ENCODE assay signal across 16 cellular contexts in the genomic region with DNA sequence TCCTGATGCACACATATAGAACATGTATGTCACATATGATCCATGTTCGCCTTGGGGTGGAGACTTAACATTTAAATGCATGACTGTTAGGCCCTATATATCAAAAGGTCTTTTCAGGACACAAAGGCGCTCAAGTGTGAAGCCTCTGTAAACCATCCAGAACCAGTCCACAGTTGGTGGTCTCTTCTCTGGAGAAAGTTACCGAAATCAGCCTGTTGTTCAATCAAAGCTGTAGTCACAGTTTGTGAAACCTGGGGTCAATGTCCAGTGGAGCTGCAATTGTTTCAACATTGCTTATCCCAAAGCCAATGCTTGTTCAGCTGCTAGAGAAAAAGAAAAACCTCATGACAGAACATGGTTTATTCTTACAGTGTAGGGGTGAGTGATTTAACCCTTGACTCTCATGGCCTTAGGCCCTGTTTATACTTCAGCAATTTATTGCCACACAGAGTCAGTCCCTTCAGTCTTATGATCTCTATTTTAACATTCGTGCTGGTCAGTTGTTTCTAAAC.
DNase-seq lines count a peak whose midpoint lies in the region; ATAC-seq and TF ChIP-seq lines count a peak whose summit lies in the region.
"Had no signal": no experiment of that assay in that cellular context is flagged by ENCODE, and none has a peak within 500 bp of the region (broad histone marks: within the 10 kb centered on the region; RNA-seq: fewer than 3 reads in every experiment).

No MANE protein-coding gene starts in this region.

- peaks cover 5% of the 10 kb centered on the region for H3K9me3 Mint-ChIP-seq in osteocyte (ENCODE audit: unreplicated experiment)
- H3K9me3 Mint-ChIP-seq: central memory CD8-positive, alpha-beta T cell had no signal

- H3K36me3 Mint-ChIP-seq in osteocyte (ENCODE audit: unreplicated experiment), result no peaks in the 10 kb centered on the region
- H3K36me3 Mint-ChIP-seq: activated naive CD8-positive, alpha-beta T cell had no signal

- H3K36me3 ChIP-seq in BLaER1, result no peaks in the 10 kb centered on the region
- H3K36me3 ChIP-seq: heart right ventricle had no signal

- peak overlapping the region; percentile 96 for H3K27ac ChIP-seq in BLaER1
- H3K27ac ChIP-seq: epithelial cell of prostate, heart right ventricle had no signal

- peak overlapping the region; percentile 76 for H3K27ac Mint-ChIP-seq in osteocyte (ENCODE audit: unreplicated experiment)
- H3K27ac Mint-ChIP-seq: activated naive CD8-positive, alpha-beta T cell had no signal

- no peak overlapping the region for H3K4me3 Mint-ChIP-seq in osteocyte (ENCODE audit: unreplicated experiment)
- H3K4me3 Mint-ChIP-seq: activated naive CD8-positive, alpha-beta T cell; central memory CD8-positive, alpha-beta T cell had no signal

- peak overlapping the region; percentile 81 for H3K9ac ChIP-seq in BLaER1

- peaks cover 58% of the 10 kb centered on the region for H3K4me1 ChIP-seq in BLaER1
- H3K4me1 ChIP-seq: heart right ventricle had no signal

- peaks cover 4% of the 10 kb centered on the region for H3K9me3 ChIP-seq in BLaER1

- H3K4me1 Mint-ChIP-seq in osteocyte (ENCODE audit: unreplicated experiment), result peaks cover 10% of the 10 kb centered on the region
- H3K4me1 Mint-ChIP-seq: central memory CD8-positive, alpha-beta T cell had no signal

- H3K27me3 Mint-ChIP-seq in osteocyte (ENCODE audit: unreplicated experiment), result peaks cover 34% of the 10 kb centered on the region
- H3K27me3 Mint-ChIP-seq: activated naive CD8-positive, alpha-beta T cell had no signal

- peak overlapping the region; percentile 38 for H3K4me3 ChIP-seq in BLaER1
- H3K4me3 ChIP-seq: heart right ventricle had no signal

- ATAC-seq in GM21360 (IDR thresholded peaks at IDR 0.05; ENCODE audit: unreplicated experiment) (no peak), HG03139 (IDR thresholded peaks at IDR 0.05; ENCODE audit: unreplicated experiment) (no peak)
- ATAC-seq: heart right ventricle, left ventricle myocardium superior had no signal

- no peak for TF ChIP-seq CTCF in osteocyte (IDR thresholded peaks at IDR 0.05)

- peak overlapping the region; percentile 86 for H3K4me2 ChIP-seq in BLaER1

- H3K27me3 ChIP-seq in BLaER1, result no peaks in the 10 kb centered on the region

- DNase-seq in NCI-H146 (lab: John Stamatoyannopoulos, UW) (peak; percentile 76), foreskin melanocyte (peak; percentile 34), osteocyte (ENCODE audit: extremely low spot score, unreplicated experiment) (peak; percentile 30), GM03348 (ENCODE audit: low spot score) (no peak), HCEC 1CT (no peak)
- DNase-seq: activated T-cell treated with anti-CD3 and anti-CD28 coated beads for 4 hours, heart right ventricle, left ventricle myocardium superior, NCI-H2227 treated with DMSO at 0.1 percent for 48 hours, T-helper 1 cell had no signal

- no peaks in the 10 kb centered on the region for H4K20me1 ChIP-seq in BLaER1

Comparison
In these comparisons a context has a peak if more than half of its experiments do, and no peak if none do; other contexts are left out.
1. DNase-seq: peak in NCI-H146 (single experiment), foreskin melanocyte (single experiment) and osteocyte (single experiment); none in GM03348 (single experiment) and HCEC 1CT (single experiment).